Comparison of ENCODE assay signal across 23 cellular contexts in genomic region chr12:20510811-20511210, GRCh38.
DNase-seq lines count a peak whose midpoint lies in the region; ATAC-seq, FAIRE-seq and TF ChIP-seq lines count a peak whose summit lies in the region.
"Had no signal": no experiment of that assay in that cellular context is flagged by ENCODE, and none has a peak within 500 bp of the region (broad histone marks: within the 10 kb centered on the region; RNA-seq: fewer than 3 reads in every experiment).

No MANE protein-coding gene starts in this region.

- WGBS in right cardiac atrium, result 59% methylated on average over 1 of the region's 1 CpG
- WGBS in A549 (ENCODE audit: missing lambda C conversion rate), result 88% methylated on average over 1 of the region's 1 CpG
- WGBS in IMR-90 (ENCODE audit: extremely low coverage in 2 of 2, insufficient read length in 1 of 2), 2 experiments, result no CpG with 5 or more reads among the region's 1 CpG

- no peak for TF ChIP-seq EP300 in A549 (IDR thresholded peaks at IDR 0.05)

- ATAC-seq in Right ventricle myocardium superior (ENCODE audit: poor library complexity) (peak; percentile 29), right cardiac atrium (no peak), A549 (no peak), IMR-90 (ENCODE audit: low read depth) (no peak)
- ATAC-seq in activated CD8-positive, alpha-beta T cell treated with anti-CD3 and anti-CD28 coated beads for 36 hours, result no peak
- ATAC-seq: CD8-positive, alpha-beta T cell had no signal

- TF ChIP-seq RAD21 in A549 (conservative IDR thresholded peaks at IDR 0.05 in 1 of 2, IDR thresholded peaks at IDR 0.05 in 1 of 2) (no peak), IMR-90 (IDR thresholded peaks at IDR 0.05; ENCODE audit: low read length) (no peak)

- peak overlapping the region in 1 of 2 donors; percentile 30 for H3K27ac ChIP-seq in right atrium auricular region
- peak overlapping the region; percentile 54 for H3K27ac ChIP-seq in left ventricle myocardium inferior (replicated peaks)
- H3K27ac ChIP-seq in right cardiac atrium (ENCODE audit: low read length), result no peak overlapping the region
- peak overlapping the region; percentile 74 to 78; a peak in 5 of 6 replicates for H3K27ac ChIP-seq in A549
- no peak overlapping the region for H3K27ac ChIP-seq in IMR-90 (ENCODE audit: insufficient read depth, low read length)
- H3K27ac ChIP-seq: BLaER1 treated with 17β-estradiol and CSF1 and Interleukin-3, amounts not matched to agents 10 nM and 100 nM; C4-2B had no signal

- BruUV-seq in IMR-90 (replicated peaks; lab: Mats Ljungman, UMichigan), result no TSS peak

- H3K9me3 ChIP-seq in right atrium auricular region (no peaks in the 10 kb centered on the region), left ventricle myocardium inferior (replicated peaks) (no peaks in the 10 kb centered on the region), right cardiac atrium (ENCODE audit: control insufficient read depth, low read length) (no peaks in the 10 kb centered on the region), A549 (no peaks in the 10 kb centered on the region), IMR-90 (ENCODE audit: control insufficient read depth, insufficient read depth, low read length) (no peaks in the 10 kb centered on the region)
- H3K9me3 ChIP-seq: BLaER1 treated with 17β-estradiol and CSF1 and Interleukin-3, amounts not matched to agents 10 nM and 100 nM; Caco-2 had no signal

- H3K4me1 ChIP-seq in right atrium auricular region (peaks cover 0 to 21% of the 10 kb centered on the region in 2 donors), left ventricle myocardium inferior (peaks cover 81% of the 10 kb centered on the region), right cardiac atrium (ENCODE audit: control insufficient read depth, insufficient read depth, low read length) (peaks cover 1% of the 10 kb centered on the region), A549 (peaks cover 48% of the 10 kb centered on the region), IMR-90 (ENCODE audit: control insufficient read depth, insufficient read depth, low read length) (peaks cover 6% of the 10 kb centered on the region; the same call in 1 of the 2 replicates)
- H3K4me1 ChIP-seq: Caco-2 had no signal

- no peak overlapping the region for H2BK15ac ChIP-seq in IMR-90 (ENCODE audit: low read depth, low read length)

- TF ChIP-seq CTCF in right atrium auricular region (IDR thresholded peaks at IDR 0.05) (no peak), left ventricle myocardium inferior (IDR thresholded peaks at IDR 0.05; ENCODE audit: borderline replicate concordance) (no peak), A549 (IDR thresholded peaks at IDR 0.05) (no peak), IMR-90 (conservative IDR thresholded peaks at IDR 0.05; ENCODE audit: low read depth, low read length) (no peak)
- TF ChIP-seq CTCF in activated CD8-positive, alpha-beta T cell treated with anti-CD3 and anti-CD28 coated beads for 36 hours (IDR thresholded peaks at IDR 0.05), result no peak

- DNase-seq in Right ventricle myocardium superior (no peak), right atrium auricular region (ENCODE audit: low spot score) (no peak), left ventricle myocardium inferior (no peak), right cardiac atrium (no peak), A549 (ENCODE audit: low read depth in 1 of 2, low spot score in 1 of 2) (no peak), IMR-90 (no peak)
- DNase-seq in activated CD8-positive, alpha-beta T cell treated with anti-CD3 and anti-CD28 coated beads for 36 hours, result no peak
- DNase-seq: 8988T; AML-193; Caco-2; Calu3; CD4-positive, alpha-beta T cell; CD8-positive, alpha-beta T cell; DMS79 treated with DMSO at 0.1 percent for 48 hours; GF-D8 had no signal

- no peaks in the 10 kb centered on the region for H3K9me3 Mint-ChIP-seq in activated CD8-positive, alpha-beta T cell treated with anti-CD3 and anti-CD28 coated beads for 36 hours
- H3K9me3 Mint-ChIP-seq: CD4-positive, alpha-beta T cell; CD8-positive, alpha-beta T cell had no signal

- no peak overlapping the region for H2BK120ac ChIP-seq in IMR-90 (ENCODE audit: low read depth, low read length)

- no peaks in the 10 kb centered on the region for H3K36me3 ChIP-seq in right atrium auricular region
- no peaks in the 10 kb centered on the region for H3K36me3 ChIP-seq in left ventricle myocardium inferior
- H3K36me3 ChIP-seq in IMR-90 (ENCODE audit: control insufficient read depth, insufficient read depth, low read length), result no peaks in the 10 kb centered on the region
- H3K36me3 ChIP-seq: BLaER1 treated with 17β-estradiol and CSF1 and Interleukin-3, amounts not matched to agents 10 nM and 100 nM had no signal

- no peak overlapping the region for H3K27ac Mint-ChIP-seq in activated CD8-positive, alpha-beta T cell treated with anti-CD3 and anti-CD28 coated beads for 36 hours
- H3K27ac Mint-ChIP-seq: B cell; CD4-positive, alpha-beta T cell; CD8-positive, alpha-beta T cell had no signal

- dilution Hi-C loops in IMR-90 (cut with HindIII; ENCODE audit: low sequenced_read_pairs, unreplicated experiment), result no loop called here

- FAIRE-seq in A549 (lab: Jason Lieb, UNC), result no peak
- FAIRE-seq: A204.1, D721Med, G401.6, GM12891, GM19239 had no signal

- H3K4me2 ChIP-seq in A549, result no peak overlapping the region
- H3K4me2 ChIP-seq in IMR-90 (ENCODE audit: low read depth, low read length), result no peak overlapping the region
- H3K4me2 ChIP-seq: BLaER1 treated with 17β-estradiol and CSF1 and Interleukin-3, amounts not matched to agents 10 nM and 100 nM had no signal

- H2BK20ac ChIP-seq in IMR-90 (ENCODE audit: low read depth, low read length), result no peak overlapping the region; the same call in 1 of the 2 replicates

- H2AFZ ChIP-seq in IMR-90 (replicated peaks; ENCODE audit: low read length, poor library complexity), result no peak overlapping the region

- H3K14ac ChIP-seq in IMR-90 (replicated peaks; ENCODE audit: low read depth, low read length), result no peak overlapping the region

- no peak overlapping the region for H3K23ac ChIP-seq in IMR-90 (ENCODE audit: low read depth, low read length)

- in situ Hi-C loops in IMR-90 (cut with MboI; ENCODE audit: low sequenced_read_pairs), result no loop called here

- H3K56ac ChIP-seq in IMR-90 (ENCODE audit: extremely low read depth, insufficient read depth, low read length), result no peak overlapping the region

- no peak overlapping the region for H2AK5ac ChIP-seq in IMR-90 (ENCODE audit: low read depth, low read length)

- no peak overlapping the region for H3K9ac ChIP-seq in IMR-90 (ENCODE audit: low read depth, low read length)
- H3K9ac ChIP-seq: BLaER1 treated with 17β-estradiol and CSF1 and Interleukin-3, amounts not matched to agents 10 nM and 100 nM had no signal

- CTCF ChIA-PET in A549 (lab: Yijun Ruan, JAX) (no interaction called here), IMR-90 (lab: Yijun Ruan, JAX) (no interaction called here)
- CTCF ChIA-PET in activated CD8-positive, alpha-beta T cell treated with anti-CD3 and anti-CD28 coated beads for 36 hours (lab: Charles Lee), result no interaction called here

- no peak for TF ChIP-seq POLR2A in A549 (IDR thresholded peaks at IDR 0.05; ENCODE audit: low read length)
- no peak for TF ChIP-seq POLR2A in IMR-90 (IDR thresholded peaks at IDR 0.05; ENCODE audit: low read depth, low read length)

- no peaks in the 10 kb centered on the region for H3K4me1 Mint-ChIP-seq in activated CD8-positive, alpha-beta T cell treated with anti-CD3 and anti-CD28 coated beads for 36 hours (ENCODE audit: low read depth)
- H3K4me1 Mint-ChIP-seq: B cell had no signal

- no peaks in the 10 kb centered on the region for H3K9me1 ChIP-seq in IMR-90 (ENCODE audit: insufficient read depth, low read length)

- H3K4me3 Mint-ChIP-seq in activated CD8-positive, alpha-beta T cell treated with anti-CD3 and anti-CD28 coated beads for 36 hours, result no peak overlapping the region
- H3K4me3 Mint-ChIP-seq: B cell; CD4-positive, alpha-beta T cell; CD8-positive, alpha-beta T cell had no signal

- no peaks in the 10 kb centered on the region for H3K27me3 Mint-ChIP-seq in activated CD8-positive, alpha-beta T cell treated with anti-CD3 and anti-CD28 coated beads for 36 hours
- H3K27me3 Mint-ChIP-seq: B cell; CD4-positive, alpha-beta T cell had no signal

- H3K4ac ChIP-seq in IMR-90 (ENCODE audit: low read depth, low read length), result no peak overlapping the region

- H4K20me1 ChIP-seq in IMR-90 (ENCODE audit: insufficient read depth, low read length), result no peaks in the 10 kb centered on the region
- H4K20me1 ChIP-seq: BLaER1 treated with 17β-estradiol and CSF1 and Interleukin-3, amounts not matched to agents 10 nM and 100 nM had no signal

- intact Hi-C loops in Right ventricle myocardium superior (cut with DNase I) (no loop called here), left ventricle myocardium inferior (cut with micrococcal nuclease) (no loop called here), right cardiac atrium (cut with DNase I) (no loop called here), IMR-90 (cut with micrococcal nuclease) (no loop called here)
- intact Hi-C loops in activated CD8-positive, alpha-beta T cell treated with anti-CD3 and anti-CD28 coated beads for 36 hours (cut with micrococcal nuclease), result no loop called here

- no peak overlapping the region for H2AK9ac ChIP-seq in IMR-90 (replicated peaks; ENCODE audit: low read depth, low read length, poor library complexity)

- H4K8ac ChIP-seq in IMR-90 (ENCODE audit: low read depth in 2 of 2, low read length in 2 of 2), result no peak overlapping the region

- peak overlapping the region; percentile 8 for H2BK5ac ChIP-seq in IMR-90 (ENCODE audit: low read depth, low read length, poor library complexity, severe bottlenecking)

- H3K18ac ChIP-seq in IMR-90 (ENCODE audit: low read depth, low read length), result no peak overlapping the region

- H4K5ac ChIP-seq in IMR-90 (ENCODE audit: low read depth, low read length), result no peak overlapping the region

- no peaks in the 10 kb centered on the region for H3K27me3 ChIP-seq in right atrium auricular region
- no peaks in the 10 kb centered on the region for H3K27me3 ChIP-seq in left ventricle myocardium inferior (ENCODE audit: low read depth)
- H3K27me3 ChIP-seq in right cardiac atrium (ENCODE audit: control insufficient read depth, insufficient read depth), result no peaks in the 10 kb centered on the region
- H3K27me3 ChIP-seq in IMR-90 (ENCODE audit: control insufficient read depth, insufficient read depth, low read length), result no peaks in the 10 kb centered on the region
- H3K27me3 ChIP-seq: BLaER1 treated with 17β-estradiol and CSF1 and Interleukin-3, amounts not matched to agents 10 nM and 100 nM had no signal

- H3K4me3 ChIP-seq in right atrium auricular region, result no peak overlapping the region
- H3K4me3 ChIP-seq in left ventricle myocardium inferior, result no peak overlapping the region
- H3K4me3 ChIP-seq in right cardiac atrium (ENCODE audit: low read length), result no peak overlapping the region
- no peak overlapping the region for H3K4me3 ChIP-seq in A549
- no peak overlapping the region for H3K4me3 ChIP-seq in IMR-90 (ENCODE audit: insufficient read depth, low read depth, low read length)
- H3K4me3 ChIP-seq: BLaER1 treated with 17β-estradiol and CSF1 and Interleukin-3, amounts not matched to agents 10 nM and 100 nM had no signal

- no peak overlapping the region; the same call in 1 of the 2 replicates for H4K91ac ChIP-seq in IMR-90 (ENCODE audit: insufficient read depth, low read depth, low read length)

- no peaks in the 10 kb centered on the region for H3K79me1 ChIP-seq in IMR-90 (ENCODE audit: low read depth in 1 of 2, low read length in 2 of 2)

- POLR2A ChIA-PET in A549 (lab: Yijun Ruan, JAX) (no interaction called here), IMR-90 (lab: Charles Lee; ENCODE audit: unreplicated experiment) (no interaction called here)
- POLR2A ChIA-PET in activated CD8-positive, alpha-beta T cell treated with anti-CD3 and anti-CD28 coated beads for 36 hours (lab: Charles Lee), result no interaction called here

- no peaks in the 10 kb centered on the region for H3K36me3 Mint-ChIP-seq in activated CD8-positive, alpha-beta T cell treated with anti-CD3 and anti-CD28 coated beads for 36 hours (ENCODE audit: low read depth)
- H3K36me3 Mint-ChIP-seq: CD8-positive, alpha-beta T cell had no signal

Comparison
In these comparisons a context has a peak if more than half of its experiments do, and no peak if none do; other contexts are left out.
1. H3K27ac ChIP-seq: peak in left ventricle myocardium inferior (single experiment) and A549 (2 of 2); none in right cardiac atrium (single experiment) and IMR-90 (single experiment).